In genomic region chr7:1234049-1234691, GRCh38 we compare ENCODE assay signal across 1 cellular context.
TF ChIP-seq lines count a peak whose summit lies in the region.

No MANE protein-coding gene starts in this region.

TF ChIP-seq in GM23338, 12 proteins besides CTCF, POLR2A, EP300 and RAD21 (continued from another document):
- no peak for TF ChIP-seq REST (IDR thresholded peaks at IDR 0.05; ENCODE audit: unreplicated experiment)
